Comparison of ENCODE assay signal across 12 cellular contexts in the genomic region with DNA sequence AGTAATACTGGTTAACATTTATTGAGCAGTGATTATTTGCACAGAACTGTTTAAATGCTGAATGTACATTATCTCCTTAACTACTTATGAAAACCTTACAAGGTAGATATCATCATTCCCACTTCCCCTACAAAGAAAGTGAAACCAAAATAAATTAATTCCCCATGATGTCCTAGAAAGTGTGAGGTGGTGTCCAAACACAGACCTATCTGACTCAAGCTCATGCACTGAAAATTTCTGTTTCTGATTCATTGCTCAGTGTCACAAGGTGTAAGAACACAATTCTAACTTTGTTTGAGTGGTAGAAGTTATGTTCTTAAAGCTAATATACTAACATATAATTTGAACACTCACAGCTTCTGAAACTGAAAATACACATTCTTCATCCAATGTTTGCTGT.
DNase-seq lines count a peak whose midpoint lies in the region; ATAC-seq and TF ChIP-seq lines count a peak whose summit lies in the region.
"Had no signal": no experiment of that assay in that cellular context is flagged by ENCODE, and none has a peak within 500 bp of the region (broad histone marks: within the 10 kb centered on the region; RNA-seq: fewer than 3 reads in every experiment).

No MANE protein-coding gene starts in this region.

- peaks cover 3% of the 10 kb centered on the region for H3K9me3 Mint-ChIP-seq in activated naive CD8-positive, alpha-beta T cell treated with anti-CD3 and anti-CD28 coated beads for 36 hours
- no peaks in the 10 kb centered on the region for H3K9me3 Mint-ChIP-seq in glutamatergic neuron (ENCODE audit: unreplicated experiment)
- H3K9me3 Mint-ChIP-seq: H9 had no signal

- ATAC-seq in GM19395 (IDR thresholded peaks at IDR 0.05; ENCODE audit: unreplicated experiment) = peak; percentile 59
- ATAC-seq in HG03066 (IDR thresholded peaks at IDR 0.05; ENCODE audit: low read depth, unreplicated experiment) = peak; percentile 42

- peak overlapping the region; percentile 47 for H3K4me3 Mint-ChIP-seq in activated naive CD8-positive, alpha-beta T cell treated with anti-CD3 and anti-CD28 coated beads for 36 hours
- H3K4me3 Mint-ChIP-seq in glutamatergic neuron (ENCODE audit: unreplicated experiment) = no peak overlapping the region
- H3K4me3 Mint-ChIP-seq: H9 had no signal

- no peaks in the 10 kb centered on the region for H3K27me3 Mint-ChIP-seq in activated naive CD8-positive, alpha-beta T cell treated with anti-CD3 and anti-CD28 coated beads for 36 hours
- no peaks in the 10 kb centered on the region for H3K27me3 Mint-ChIP-seq in glutamatergic neuron (ENCODE audit: unreplicated experiment)

- DNase-seq in GM12865 (ENCODE audit: low read depth) (peak; percentile 78), NCI-H1092 treated with DMSO at 0.1 percent for 48 hours (lab: John Stamatoyannopoulos, UW) (no peak), glutamatergic neuron (no peak), NK-92 (lab: John Stamatoyannopoulos, UW; ENCODE audit: unreplicated experiment) (no peak), NCI-H1048 (lab: John Stamatoyannopoulos, UW) (no peak)
- no peak for DNase-seq in activated naive CD8-positive, alpha-beta T cell treated with anti-CD3 and anti-CD28 coated beads for 36 hours
- DNase-seq: H9, NCI-H1436 had no signal

- H3K4me1 Mint-ChIP-seq in activated naive CD8-positive, alpha-beta T cell treated with anti-CD3 and anti-CD28 coated beads for 36 hours = peaks cover 44% of the 10 kb centered on the region
- H3K4me1 Mint-ChIP-seq in glutamatergic neuron (ENCODE audit: low read depth, unreplicated experiment) = no peaks in the 10 kb centered on the region
- H3K4me1 Mint-ChIP-seq: H9 had no signal

- H3K4me3 ChIP-seq in GM12865 (ENCODE audit: low read depth, low read length) = peak overlapping the region; percentile 43
- H3K4me3 ChIP-seq: smooth muscle cell, thoracic aorta had no signal

- TF ChIP-seq CTCF in GM12865 (IDR thresholded peaks at IDR 0.05; ENCODE audit: insufficient read depth, low read depth, low read length, missing control alignments) = no peak
- TF ChIP-seq CTCF in glutamatergic neuron (IDR thresholded peaks at IDR 0.05; ENCODE audit: partially characterized antibody, unreplicated experiment) = no peak

- H3K27ac Mint-ChIP-seq in activated naive CD8-positive, alpha-beta T cell treated with anti-CD3 and anti-CD28 coated beads for 36 hours = peak overlapping the region; percentile 70
- H3K27ac Mint-ChIP-seq in glutamatergic neuron (ENCODE audit: unreplicated experiment) = no peak overlapping the region
- H3K27ac Mint-ChIP-seq: H9 had no signal

- peaks cover 22% of the 10 kb centered on the region for H3K36me3 Mint-ChIP-seq in activated naive CD8-positive, alpha-beta T cell treated with anti-CD3 and anti-CD28 coated beads for 36 hours
- no peaks in the 10 kb centered on the region for H3K36me3 Mint-ChIP-seq in glutamatergic neuron (ENCODE audit: unreplicated experiment)
